ENCODE assay signal across 8 cellular contexts in the genomic region with DNA sequence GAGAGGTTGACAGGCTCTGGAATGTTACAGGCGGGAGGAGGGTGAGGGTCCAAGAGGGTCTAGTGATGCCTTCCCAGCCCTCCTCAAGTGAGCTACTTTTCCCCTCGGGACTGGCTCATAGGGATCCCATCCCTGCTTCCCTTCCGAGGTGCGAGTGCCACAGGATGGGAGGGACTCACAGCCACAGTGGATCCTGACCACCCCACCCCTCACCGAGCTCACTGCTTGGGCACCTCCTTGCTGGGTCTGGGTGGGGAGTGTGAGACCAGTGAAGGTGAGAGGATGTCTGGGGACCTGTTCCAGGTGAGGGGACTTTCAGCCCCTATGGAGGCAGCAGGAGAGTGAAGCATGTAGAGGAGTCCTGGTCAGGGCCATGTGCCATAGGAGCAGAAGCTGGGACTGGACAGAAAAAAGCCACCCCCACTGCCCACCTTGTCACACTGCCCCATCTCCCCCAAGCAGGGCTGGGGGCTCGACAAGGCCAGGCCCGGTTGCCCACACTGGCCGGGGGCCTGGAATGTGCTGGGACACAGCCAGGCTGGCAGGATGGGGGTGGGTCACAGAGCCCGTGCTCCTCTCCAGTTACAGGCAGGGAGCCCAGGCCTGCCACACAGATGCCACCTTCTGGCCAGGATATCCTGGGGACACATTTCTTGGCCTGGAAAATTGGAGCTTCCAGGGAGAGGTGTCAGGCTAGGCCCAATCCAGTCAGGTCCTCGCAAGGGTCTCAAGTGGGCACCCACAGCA. TPM values are rescaled to one million over a fixed set of nuclear protein-coding genes. Genes with fewer than 3 reads are reported as not detected.
DNase-seq lines count a peak whose midpoint lies in the region; ATAC-seq and TF ChIP-seq lines count a peak whose summit lies in the region.

No MANE protein-coding gene starts in this region.

- H3K9ac ChIP-seq in SK-N-SH = peak overlapping the region; percentile 76

- H3K79me2 ChIP-seq in SK-N-SH (ENCODE audit: insufficient read depth) = peaks cover 37% of the 10 kb centered on the region

- no peaks in the 10 kb centered on the region for H3K27me3 ChIP-seq in SK-N-SH (ENCODE audit: insufficient read depth)
- no peaks in the 10 kb centered on the region for H3K27me3 ChIP-seq in esophagus (ENCODE audit: control insufficient read depth in 1 of 2, insufficient read depth in 2 of 2, low read length in 2 of 2)

- CTCF ChIA-PET in SK-N-SH (lab: Yijun Ruan, JAX) = interaction anchor here (0.7 to 13.8 kb wide), 30 partner anchors 9 to 698 kb away, joined by 3 to 182 read pairs (median 5); partner anchors contain the start of genes ATP5MC2, EIF4B, IGFBP6 and SPRYD3

- no peak for DNase-seq in activated naive CD8-positive, alpha-beta T cell treated with anti-CD3 and anti-CD28 coated beads for 36 hours
- DNase-seq in SK-N-SH = peak; percentile 76
- DNase-seq in naive thymus-derived CD8-positive, alpha-beta T cell = no peak
- no peak for DNase-seq in NCI-H1048 (lab: John Stamatoyannopoulos, UW)
- no peak for DNase-seq in ecto neural progenitor cell (ENCODE audit: low spot score)

- no peaks in the 10 kb centered on the region for H3K9me2 ChIP-seq in SK-N-SH

- peaks cover 0 to 4% of the 10 kb centered on the region in 2 experiments for H3K36me3 ChIP-seq in SK-N-SH (replicated peaks in 1 of 2; ENCODE audit: control insufficient read depth in 1 of 2, insufficient read depth in 2 of 2, low read length in 1 of 2)
- peaks cover 0 to 6% of the 10 kb centered on the region in 2 donors for H3K36me3 ChIP-seq in esophagus (ENCODE audit: control insufficient read depth in 2 of 2, insufficient read depth in 2 of 2, low read length in 1 of 2)

- H3K27ac ChIP-seq in SK-N-SH (ENCODE audit: low read depth in 2 of 2, low read length in 1 of 2) (peak overlapping the region; percentile 95 to 98), esophagus (ENCODE audit: low read depth in 2 of 2, low read length in 1 of 2) (peak overlapping the region; percentile 96 to 99)

- no peak for ATAC-seq in naive thymus-derived CD8-positive, alpha-beta T cell
- no peak for ATAC-seq in HG03039 (IDR thresholded peaks at IDR 0.05; ENCODE audit: unreplicated experiment)

- H4K20me1 ChIP-seq in SK-N-SH (ENCODE audit: insufficient read depth) = no peaks in the 10 kb centered on the region

- TF ChIP-seq RAD21 in SK-N-SH (IDR thresholded peaks at IDR 0.05; ENCODE audit: low read length) = peak; percentile 44

- POLR2A ChIA-PET in SK-N-SH (lab: Yijun Ruan, JAX) = interaction anchor here (1.1 to 1.9 kb wide), 3 partner anchors 11 to 41 kb away, joined by 4 to 8 read pairs (median 6); no protein-coding TSS in a partner anchor
- POLR2A ChIA-PET in naive thymus-derived CD8-positive, alpha-beta T cell (lab: Charles Lee) = interaction anchor here (0.7 to 3.9 kb wide), 9 partner anchors 9 to 273 kb away, joined by 3 to 15 read pairs (median 6); partner anchors contain the start of genes AAAS, EIF4B, IGFBP6 and SOAT2

- H3K4me1 ChIP-seq in SK-N-SH (ENCODE audit: control insufficient read depth in 1 of 2, insufficient read depth in 2 of 2, low read depth in 1 of 2, low read length in 1 of 2) (peaks cover 34 to 71% of the 10 kb centered on the region in 2 experiments), esophagus (ENCODE audit: control insufficient read depth in 2 of 2, insufficient read depth in 2 of 2, low read length in 1 of 2) (peaks cover 3 to 24% of the 10 kb centered on the region in 2 donors)

- TF ChIP-seq CTCF in SK-N-SH (IDR thresholded peaks at IDR 0.05) = peak; percentile 34; the same call in 1 of the 2 replicates

- peak overlapping the region; percentile 73 to 75 for H3K4me3 ChIP-seq in SK-N-SH (ENCODE audit: low read depth in 2 of 2, low read length in 1 of 2)
- H3K4me3 ChIP-seq in esophagus (ENCODE audit: low read depth in 1 of 2, low read length in 2 of 2) = peak overlapping the region; percentile 51 to 76

- no peaks in the 10 kb centered on the region for H3K36me3 Mint-ChIP-seq in activated naive CD8-positive, alpha-beta T cell
- no peaks in the 10 kb centered on the region for H3K36me3 Mint-ChIP-seq in activated naive CD8-positive, alpha-beta T cell treated with anti-CD3 and anti-CD28 coated beads for 36 hours
- H3K36me3 Mint-ChIP-seq in naive thymus-derived CD8-positive, alpha-beta T cell = no peaks in the 10 kb centered on the region

- H3K27ac Mint-ChIP-seq in activated naive CD8-positive, alpha-beta T cell = no peak overlapping the region
- no peak overlapping the region for H3K27ac Mint-ChIP-seq in activated naive CD8-positive, alpha-beta T cell treated with anti-CD3 and anti-CD28 coated beads for 36 hours
- peak overlapping the region in 8 of 10 donors; percentile 39 to 90 (median 71) for H3K27ac Mint-ChIP-seq in naive thymus-derived CD8-positive, alpha-beta T cell

- H3F3A ChIP-seq in SK-N-SH (replicated peaks; ENCODE audit: insufficient read depth) = peaks cover 30% of the 10 kb centered on the region

- 30% methylated on average over 6 of the region's 10 CpGs for WGBS in SK-N-SH (ENCODE audit: low lambda C conversion rate)
- 29 to 33% methylated on average over 10 of the region's 10 CpGs for WGBS in esophagus, 2 donors

- peak overlapping the region; percentile 99 for H3K4me2 ChIP-seq in SK-N-SH

- no peaks in the 10 kb centered on the region for H3K27me3 Mint-ChIP-seq in activated naive CD8-positive, alpha-beta T cell
- peaks cover 12% of the 10 kb centered on the region for H3K27me3 Mint-ChIP-seq in activated naive CD8-positive, alpha-beta T cell treated with anti-CD3 and anti-CD28 coated beads for 36 hours
- H3K27me3 Mint-ChIP-seq in naive thymus-derived CD8-positive, alpha-beta T cell = no peaks in the 10 kb centered on the region

- H3K4me3 Mint-ChIP-seq in activated naive CD8-positive, alpha-beta T cell = peak overlapping the region; percentile 44
- no peak overlapping the region for H3K4me3 Mint-ChIP-seq in activated naive CD8-positive, alpha-beta T cell treated with anti-CD3 and anti-CD28 coated beads for 36 hours
- peak overlapping the region in 9 of 10 donors; percentile 26 to 65 (median 60) for H3K4me3 Mint-ChIP-seq in naive thymus-derived CD8-positive, alpha-beta T cell

- no peaks in the 10 kb centered on the region for H3K9me3 Mint-ChIP-seq in activated naive CD8-positive, alpha-beta T cell (ENCODE audit: low read depth)
- H3K9me3 Mint-ChIP-seq in activated naive CD8-positive, alpha-beta T cell treated with anti-CD3 and anti-CD28 coated beads for 36 hours = no peaks in the 10 kb centered on the region
- no peaks in the 10 kb centered on the region for H3K9me3 Mint-ChIP-seq in naive thymus-derived CD8-positive, alpha-beta T cell

- no peaks in the 10 kb centered on the region for H3K9me3 ChIP-seq in SK-N-SH
- no peaks in the 10 kb centered on the region for H3K9me3 ChIP-seq in esophagus (ENCODE audit: control insufficient read depth in 2 of 2, insufficient read depth in 1 of 2, low read depth in 1 of 2, low read length in 1 of 2)

- H2AFZ ChIP-seq in SK-N-SH (ENCODE audit: low read depth) = no peak overlapping the region

- peaks cover 17% of the 10 kb centered on the region for H3K4me1 Mint-ChIP-seq in activated naive CD8-positive, alpha-beta T cell (ENCODE audit: low read depth)
- H3K4me1 Mint-ChIP-seq in activated naive CD8-positive, alpha-beta T cell treated with anti-CD3 and anti-CD28 coated beads for 36 hours = peaks cover 26% of the 10 kb centered on the region
- H3K4me1 Mint-ChIP-seq in naive thymus-derived CD8-positive, alpha-beta T cell = peaks cover 2 to 24% (median 20%) of the 10 kb centered on the region in 4 donors

- TF ChIP-seq EP300 in SK-N-SH (IDR thresholded peaks at IDR 0.05; ENCODE audit: borderline replicate concordance in 1 of 2, low read depth in 1 of 2, low read length in 1 of 2) = 0 out of 4 replicates have a peak, but pooled peaks of 1 of the 2 experiments have one; percentile 5

RNA-seq across cellular contexts. Expression of gene TNS2, which starts 1.7 kb away (rescaled TPM):
- 1 to 10 TPM; 1.5 to 2.6 TPM for total RNA-seq in activated naive CD8-positive, alpha-beta T cell treated with anti-CD3 and anti-CD28 coated beads for 36 hours
- polyA plus RNA-seq in SK-N-SH (2012; rRNA removed) (32.7 and 50.0 TPM in 2 replicates), esophagus (10 to 100 TPM; 32.9 to 48.6 TPM)
- polyA plus RNA-seq in SK-N-SH (2012; cell fraction: cytosol; rRNA removed) = 9.6 and 17.3 TPM in 2 replicates
- polyA plus RNA-seq in SK-N-SH (2012; cell fraction: nucleus; rRNA removed) = 225 and 321 TPM in 2 replicates
- total RNA-seq in naive thymus-derived CD8-positive, alpha-beta T cell = 1 to 10 TPM; 2.4 to 3.0 TPM
- polyA plus RNA-seq in naive thymus-derived CD8-positive, alpha-beta T cell = under 1 TPM in 2 of 3 donors, not detected in 1; 0.13 to 0.19 TPM

RNA-seq across cellular contexts. Expression of gene SPRYD3, which starts 31.0 kb away (rescaled TPM):
- total RNA-seq in activated naive CD8-positive, alpha-beta T cell treated with anti-CD3 and anti-CD28 coated beads for 36 hours = 10 to 100 TPM; 23.5 to 25.7 TPM
- polyA plus RNA-seq in SK-N-SH (2012; rRNA removed) (20.3 and 25.8 TPM in 2 replicates), esophagus (10 to 100 TPM; 16.1 to 24.1 TPM)
- polyA plus RNA-seq in SK-N-SH (2012; cell fraction: cytosol; rRNA removed) = 14.7 and 19.4 TPM in 2 replicates
- polyA plus RNA-seq in SK-N-SH (2012; cell fraction: nucleus; rRNA removed) = 20.4 and 23.9 TPM in 2 replicates
- 10 to 100 TPM; 47.8 to 50.0 TPM for total RNA-seq in naive thymus-derived CD8-positive, alpha-beta T cell
- polyA plus RNA-seq in naive thymus-derived CD8-positive, alpha-beta T cell = 10 to 100 TPM; 49.4 to 53.2 (median 51.7) TPM

RNA-seq across cellular contexts. Expression of gene EIF4B, which starts 42.0 kb away (rescaled TPM):
- total RNA-seq in activated naive CD8-positive, alpha-beta T cell treated with anti-CD3 and anti-CD28 coated beads for 36 hours = 100 to 1,000 TPM; 704 to 720 TPM
- polyA plus RNA-seq in SK-N-SH (2012; rRNA removed) (267 and 292 TPM in 2 replicates), esophagus (100 to 1,000 TPM in 1 of 2 donors, 10 to 100 TPM in 1; 58.8 to 102 TPM)
- polyA plus RNA-seq in SK-N-SH (2012; cell fraction: cytosol; rRNA removed) = 346 and 371 TPM in 2 replicates
- 127 and 164 TPM in 2 replicates for polyA plus RNA-seq in SK-N-SH (2012; cell fraction: nucleus; rRNA removed)
- 100 to 1,000 TPM; 752 to 804 TPM for total RNA-seq in naive thymus-derived CD8-positive, alpha-beta T cell
- polyA plus RNA-seq in naive thymus-derived CD8-positive, alpha-beta T cell = 100 to 1,000 TPM; 116 to 146 (median 124) TPM

RNA-seq across cellular contexts. Expression of gene IGFBP6, which starts 49.3 kb away (rescaled TPM):
- total RNA-seq in activated naive CD8-positive, alpha-beta T cell treated with anti-CD3 and anti-CD28 coated beads for 36 hours = 1 to 10 TPM; 1.9 to 2.2 TPM
- polyA plus RNA-seq in SK-N-SH (2012; rRNA removed) (290 and 570 TPM in 2 replicates), esophagus (10 to 100 TPM; 40.8 to 59.1 TPM)
- 204 and 327 TPM in 2 replicates for polyA plus RNA-seq in SK-N-SH (2012; cell fraction: cytosol; rRNA removed)
- 223 and 345 TPM in 2 replicates for polyA plus RNA-seq in SK-N-SH (2012; cell fraction: nucleus; rRNA removed)
- total RNA-seq in naive thymus-derived CD8-positive, alpha-beta T cell = under 1 TPM in 1 of 2 experiments, not detected in 1; 0.65 TPM
- 10 to 100 TPM in 2 of 3 donors, 1 to 10 TPM in 1; 7.5 to 16.9 (median 16.9) TPM for polyA plus RNA-seq in naive thymus-derived CD8-positive, alpha-beta T cell

RNA-seq across cellular contexts. Expression of gene SOAT2, which starts 55.1 kb away (rescaled TPM):
- total RNA-seq in activated naive CD8-positive, alpha-beta T cell treated with anti-CD3 and anti-CD28 coated beads for 36 hours = 1 to 10 TPM; 3.1 to 3.8 TPM
- polyA plus RNA-seq in SK-N-SH (2012; rRNA removed) = 0.13 and 0.18 TPM in 2 replicates
- 0.04 and 0.06 TPM in 2 replicates for polyA plus RNA-seq in SK-N-SH (2012; cell fraction: cytosol; rRNA removed)
- polyA plus RNA-seq in SK-N-SH (2012; cell fraction: nucleus; rRNA removed) = 0.40 and 0.58 TPM in 2 replicates
- under 1 TPM; 0.14 to 0.16 TPM for polyA plus RNA-seq in esophagus
- total RNA-seq in naive thymus-derived CD8-positive, alpha-beta T cell = under 1 TPM; 0.42 to 0.80 TPM
- polyA plus RNA-seq in naive thymus-derived CD8-positive, alpha-beta T cell = under 1 TPM; 0.67 to 0.77 (median 0.71) TPM

Comparison
In these comparisons a context has a peak if more than half of its experiments do, and no peak if none do; other contexts are left out.
1. H3K27ac Mint-ChIP-seq: peak in naive thymus-derived CD8-positive, alpha-beta T cell (8 of 10); none in activated naive CD8-positive, alpha-beta T cell (single experiment) and activated naive CD8-positive, alpha-beta T cell treated with anti-CD3 and anti-CD28 coated beads for 36 hours (single experiment).
2. RNA of gene TNS2, which starts 1.7 kb away (polyA plus RNA-seq): 9.6 to 321 TPM in SK-N-SH and 32.9 to 48.6 TPM in esophagus; 0.13 to 0.19 TPM in naive thymus-derived CD8-positive, alpha-beta T cell; every median in the first group is over 4 times any median in the second.